In genomic region chr3:37526511-37526910, GRCh38 we compare ENCODE assay signal across 17 cellular contexts.
DNase-seq lines count a peak whose midpoint lies in the region; ATAC-seq and TF ChIP-seq lines count a peak whose summit lies in the region.
"Had no signal": no experiment of that assay in that cellular context is flagged by ENCODE, and none has a peak within 500 bp of the region (broad histone marks: within the 10 kb centered on the region; RNA-seq: fewer than 3 reads in every experiment).

No MANE protein-coding gene starts in this region.

- peaks cover 41% of the 10 kb centered on the region for H3K36me3 Mint-ChIP-seq in Caco-2 (ENCODE audit: insufficient read depth, unreplicated experiment)
- H3K36me3 Mint-ChIP-seq: CD4-positive, CD25-positive, alpha-beta regulatory T cell had no signal

- ATAC-seq in left ventricle myocardium superior = peak; percentile 96
- ATAC-seq in HG03457 (IDR thresholded peaks at IDR 0.05; ENCODE audit: unreplicated experiment) = no peak
- ATAC-seq: activated CD8-positive, alpha-beta T cell treated with anti-CD3 and anti-CD28 coated beads for 36 hours; Panc1 had no signal

- H3K4me3 ChIP-seq in cardiac fibroblast (replicated peaks in 1 of 2; ENCODE audit: low read depth in 2 of 2, low read length in 2 of 2) (no peak overlapping the region), skeletal muscle tissue (ENCODE audit: low read length in 3 of 3) (peak overlapping the region in 1 of 3 donors; percentile 24), Caco-2 (ENCODE audit: low read depth, low read length) (no peak overlapping the region)

- POLR2A ChIA-PET in Caco-2 (lab: Charles Lee) = no interaction called here

- H3K4me1 ChIP-seq in skeletal muscle tissue (ENCODE audit: control insufficient read depth in 3 of 3, insufficient read depth in 3 of 3, low read length in 3 of 3) = peaks cover 16 to 25% (median 21%) of the 10 kb centered on the region in 3 donors
- H3K4me1 ChIP-seq in Caco-2 = no peaks in the 10 kb centered on the region

- DNase-seq in DMS 273 treated with DMSO at 0.1 percent for 48 hours (lab: John Stamatoyannopoulos, UW) (peak; percentile 12), cardiac fibroblast (ENCODE audit: low read depth in 2 of 2) (peak; percentile 23 to 81), left ventricle myocardium superior (peak; percentile 87), NCI-H82 treated with DMSO at 0.1 percent for 48 hours (lab: John Stamatoyannopoulos, UW; ENCODE audit: unreplicated experiment) (no peak), A172 (ENCODE audit: low spot score) (no peak), Caco-2 (no peak)
- DNase-seq: activated CD8-positive, alpha-beta T cell treated with anti-CD3 and anti-CD28 coated beads for 36 hours; activated naive CD4-positive, alpha-beta T cell treated with anti-CD3 and anti-CD28 coated beads for 36 hours; CD4-positive, CD25-positive, alpha-beta regulatory T cell; KG1; mammary epithelial cell; NCI-H2171 treated with DMSO at 0.1 percent for 48 hours had no signal

- H3K36me3 ChIP-seq in skeletal muscle tissue (ENCODE audit: control insufficient read depth in 3 of 3, insufficient read depth in 3 of 3, low read length in 3 of 3) = no peaks in the 10 kb centered on the region
- no peaks in the 10 kb centered on the region; the same call in 1 of the 2 replicates for H3K36me3 ChIP-seq in Caco-2 (ENCODE audit: control insufficient read depth, insufficient read depth, low read length)

- intact Hi-C loops in left ventricle myocardium superior (cut with micrococcal nuclease) (no loop called here), Caco-2 (cut with micrococcal nuclease; ENCODE audit: unreplicated experiment) (no loop called here)

- H3K27ac ChIP-seq in skeletal muscle tissue (ENCODE audit: low read depth, low read length) = peak overlapping the region; percentile 88

- no peak for TF ChIP-seq CTCF in cardiac fibroblast (IDR thresholded peaks at IDR 0.05; ENCODE audit: low read depth, low read length)
- no peak for TF ChIP-seq CTCF in Caco-2 (IDR thresholded peaks at IDR 0.05; ENCODE audit: insufficient read depth in 1 of 2, low read depth in 1 of 2, low read length in 1 of 2, severe bottlenecking in 1 of 2, unreplicated experiment in 1 of 2)

- no peaks in the 10 kb centered on the region for H3K9me3 Mint-ChIP-seq in Caco-2 (ENCODE audit: unreplicated experiment)
- H3K9me3 Mint-ChIP-seq: activated CD8-positive, alpha-beta T cell treated with anti-CD3 and anti-CD28 coated beads for 36 hours; activated naive CD4-positive, alpha-beta T cell treated with anti-CD3 and anti-CD28 coated beads for 36 hours; CD4-positive, CD25-positive, alpha-beta regulatory T cell; dendritic cell treated with granulocyte-macrophage colony-stimulating factor and Interleukin-4, amounts not matched to agents 40 ng/mL and 50 ng/mL, for 4 days; type B pancreatic cell had no signal

- H3K27me3 Mint-ChIP-seq in Caco-2 (ENCODE audit: insufficient read depth, unreplicated experiment) = no peaks in the 10 kb centered on the region
- H3K27me3 Mint-ChIP-seq: activated CD8-positive, alpha-beta T cell treated with anti-CD3 and anti-CD28 coated beads for 36 hours; type B pancreatic cell had no signal

- H3K9ac ChIP-seq in skeletal muscle tissue (ENCODE audit: low read depth in 1 of 3, low read length in 3 of 3) = peak overlapping the region in 1 of 3 donors; percentile 70

- no peak overlapping the region for H3K4me3 Mint-ChIP-seq in Caco-2 (ENCODE audit: unreplicated experiment)
- H3K4me3 Mint-ChIP-seq: activated CD8-positive, alpha-beta T cell treated with anti-CD3 and anti-CD28 coated beads for 36 hours; activated naive CD4-positive, alpha-beta T cell treated with anti-CD3 and anti-CD28 coated beads for 36 hours; CD4-positive, CD25-positive, alpha-beta regulatory T cell; dendritic cell treated with granulocyte-macrophage colony-stimulating factor and Interleukin-4, amounts not matched to agents 40 ng/mL and 50 ng/mL, for 4 days; type B pancreatic cell had no signal

- BruUV-seq in Caco-2 (replicated peaks; lab: Mats Ljungman, UMichigan) = no TSS peak

- CTCF ChIA-PET in Caco-2 (lab: Charles Lee) = no interaction called here

- H3K4me1 Mint-ChIP-seq in Caco-2 (ENCODE audit: low read depth, unreplicated experiment) = no peaks in the 10 kb centered on the region
- H3K4me1 Mint-ChIP-seq: CD4-positive, CD25-positive, alpha-beta regulatory T cell had no signal

- H3K9me3 ChIP-seq in skeletal muscle tissue (ENCODE audit: control insufficient read depth in 3 of 3, low read length in 3 of 3) (no peaks in the 10 kb centered on the region), Caco-2 (no peaks in the 10 kb centered on the region)

- H3K27ac Mint-ChIP-seq in Caco-2 (ENCODE audit: unreplicated experiment) = no peak overlapping the region
- H3K27ac Mint-ChIP-seq: activated CD8-positive, alpha-beta T cell treated with anti-CD3 and anti-CD28 coated beads for 36 hours; activated naive CD4-positive, alpha-beta T cell treated with anti-CD3 and anti-CD28 coated beads for 36 hours; CD4-positive, CD25-positive, alpha-beta regulatory T cell; dendritic cell treated with granulocyte-macrophage colony-stimulating factor and Interleukin-4, amounts not matched to agents 40 ng/mL and 50 ng/mL, for 4 days; type B pancreatic cell had no signal

- no peaks in the 10 kb centered on the region for H3K27me3 ChIP-seq in skeletal muscle tissue (ENCODE audit: control insufficient read depth in 3 of 3, insufficient read depth in 3 of 3, low read length in 3 of 3)
- no peaks in the 10 kb centered on the region for H3K27me3 ChIP-seq in Caco-2 (replicated peaks; ENCODE audit: control insufficient read depth, insufficient read depth, low read length)

Comparison
In these comparisons a context has a peak if more than half of its experiments do, and no peak if none do; other contexts are left out.
1. DNase-seq: peak in DMS 273 treated with DMSO at 0.1 percent for 48 hours (single experiment), cardiac fibroblast (2 of 2) and left ventricle myocardium superior (single experiment); none in NCI-H82 treated with DMSO at 0.1 percent for 48 hours (single experiment), A172 (single experiment) and Caco-2 (0 of 2).